Comparison of ENCODE assay signal across 1 cellular context in the genomic region with DNA sequence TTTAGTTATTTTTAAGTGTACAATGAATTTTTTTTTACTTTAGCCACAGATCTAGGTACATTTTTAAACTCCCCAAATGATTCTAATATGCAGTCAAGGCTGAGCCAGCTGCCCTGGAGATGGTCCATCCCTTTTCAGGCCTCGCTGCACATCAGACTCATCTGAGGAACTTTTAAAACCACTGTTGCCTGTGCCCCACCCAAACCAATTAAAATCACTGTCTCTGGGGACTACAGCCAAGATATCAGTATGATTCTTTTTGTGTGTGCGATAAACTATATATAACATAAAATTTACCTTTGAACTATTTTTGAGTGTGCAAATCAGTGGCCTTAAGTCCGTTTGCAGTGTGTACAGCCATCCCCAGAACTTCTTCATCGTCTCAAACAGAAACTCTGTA.
TF ChIP-seq lines count a peak whose summit lies in the region.

No MANE protein-coding gene starts in this region.

TF ChIP-seq in SK-N-SH, 30 proteins besides CTCF, POLR2A, EP300 and RAD21 (continued from another document):
- TF ChIP-seq, protein P1, sequence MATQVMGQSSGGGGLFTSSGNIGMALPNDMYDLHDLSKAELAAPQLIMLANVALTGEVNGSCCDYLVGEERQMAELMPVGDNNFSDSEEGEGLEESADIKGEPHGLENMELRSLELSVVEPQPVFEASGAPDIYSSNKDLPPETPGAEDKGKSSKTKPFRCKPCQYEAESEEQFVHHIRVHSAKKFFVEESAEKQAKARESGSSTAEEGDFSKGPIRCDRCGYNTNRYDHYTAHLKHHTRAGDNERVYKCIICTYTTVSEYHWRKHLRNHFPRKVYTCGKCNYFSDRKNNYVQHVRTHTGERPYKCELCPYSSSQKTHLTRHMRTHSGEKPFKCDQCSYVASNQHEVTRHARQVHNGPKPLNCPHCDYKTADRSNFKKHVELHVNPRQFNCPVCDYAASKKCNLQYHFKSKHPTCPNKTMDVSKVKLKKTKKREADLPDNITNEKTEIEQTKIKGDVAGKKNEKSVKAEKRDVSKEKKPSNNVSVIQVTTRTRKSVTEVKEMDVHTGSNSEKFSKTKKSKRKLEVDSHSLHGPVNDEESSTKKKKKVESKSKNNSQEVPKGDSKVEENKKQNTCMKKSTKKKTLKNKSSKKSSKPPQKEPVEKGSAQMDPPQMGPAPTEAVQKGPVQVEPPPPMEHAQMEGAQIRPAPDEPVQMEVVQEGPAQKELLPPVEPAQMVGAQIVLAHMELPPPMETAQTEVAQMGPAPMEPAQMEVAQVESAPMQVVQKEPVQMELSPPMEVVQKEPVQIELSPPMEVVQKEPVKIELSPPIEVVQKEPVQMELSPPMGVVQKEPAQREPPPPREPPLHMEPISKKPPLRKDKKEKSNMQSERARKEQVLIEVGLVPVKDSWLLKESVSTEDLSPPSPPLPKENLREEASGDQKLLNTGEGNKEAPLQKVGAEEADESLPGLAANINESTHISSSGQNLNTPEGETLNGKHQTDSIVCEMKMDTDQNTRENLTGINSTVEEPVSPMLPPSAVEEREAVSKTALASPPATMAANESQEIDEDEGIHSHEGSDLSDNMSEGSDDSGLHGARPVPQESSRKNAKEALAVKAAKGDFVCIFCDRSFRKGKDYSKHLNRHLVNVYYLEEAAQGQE (IDR thresholded peaks at IDR 0.05; ENCODE audit: low read depth, low read length), result no peak
- TF ChIP-seq CHD2 (IDR thresholded peaks at IDR 0.05; ENCODE audit: low read length, partially characterized antibody) (no peak), RCOR1 (IDR thresholded peaks at IDR 0.05; ENCODE audit: low read length) (no peak), RXRA (IDR thresholded peaks at IDR 0.05; ENCODE audit: borderline replicate concordance, low read depth) (no peak), NFIC (IDR thresholded peaks at IDR 0.05; ENCODE audit: borderline replicate concordance) (no peak), JUND (IDR thresholded peaks at IDR 0.05) (no peak)
